Comparison of ENCODE assay signal across 22 cellular contexts in genomic region chr11:75827562-75827961, GRCh38. TPM values are rescaled to one million over a fixed set of nuclear protein-coding genes. Genes with fewer than 3 reads are reported as not detected.
DNase-seq lines count a peak whose midpoint lies in the region; ATAC-seq, FAIRE-seq and TF ChIP-seq lines count a peak whose summit lies in the region.
"Had no signal": no experiment of that assay in that cellular context is flagged by ENCODE, and none has a peak within 500 bp of the region (broad histone marks: within the 10 kb centered on the region; RNA-seq: fewer than 3 reads in every experiment).

No MANE protein-coding gene starts in this region.

- intact Hi-C loops in pancreas (cut with DNase I) = no loop called here
- intact Hi-C loops in CD8-positive, alpha-beta T cell (cut with DNase I, micrococcal nuclease) = no loop called here

- no peaks in the 10 kb centered on the region for H3K9me3 Mint-ChIP-seq in CD8-positive, alpha-beta T cell
- no peaks in the 10 kb centered on the region for H3K9me3 Mint-ChIP-seq in neural progenitor cell
- H3K9me3 Mint-ChIP-seq: CD4-positive, alpha-beta T cell; effector memory CD8-positive, alpha-beta T cell had no signal

- H3K4me3 ChIP-seq in ACC112 (ENCODE audit: low read depth, low read length) = no peak overlapping the region
- no peak overlapping the region for H3K4me3 ChIP-seq in adipocyte (ENCODE audit: low read length)
- H3K4me3 ChIP-seq in skeletal muscle tissue (ENCODE audit: low read length in 3 of 3) = no peak overlapping the region
- no peak overlapping the region for H3K4me3 ChIP-seq in pancreas
- no peak overlapping the region for H3K4me3 ChIP-seq in CD8-positive, alpha-beta T cell (ENCODE audit: low read depth, low read length)
- H3K4me3 ChIP-seq in neural progenitor cell = no peak overlapping the region
- H3K4me3 ChIP-seq: SJSA1 had no signal

- no peak overlapping the region for H3K27ac Mint-ChIP-seq in CD8-positive, alpha-beta T cell
- H3K27ac Mint-ChIP-seq in neural progenitor cell = no peak overlapping the region
- H3K27ac Mint-ChIP-seq: CD4-positive, alpha-beta T cell; WTC11 had no signal

- no peaks in the 10 kb centered on the region for H3F3A ChIP-seq in neural progenitor cell (ENCODE audit: low read depth)

- H3K79me2 ChIP-seq in ACC112 (ENCODE audit: control insufficient read depth, insufficient read depth, low read length, unreplicated experiment) = peaks cover 85% of the 10 kb centered on the region
- peaks cover 54% of the 10 kb centered on the region for H3K79me2 ChIP-seq in neural progenitor cell (ENCODE audit: low read depth)

- TF ChIP-seq CTCF in pancreas (IDR thresholded peaks at IDR 0.05) (no peak), neural progenitor cell (IDR thresholded peaks at IDR 0.05) (no peak)
- TF ChIP-seq CTCF in CD8-positive, alpha-beta T cell (IDR thresholded peaks at IDR 0.05) = no peak

- POLR2A ChIA-PET in CD8-positive, alpha-beta T cell (lab: Charles Lee) = interaction anchor here (1.2 kb wide), 1 partner anchor 13 kb away, joined by 4 read pairs; no protein-coding TSS in a partner anchor

- H3K9me3 ChIP-seq in adipocyte (ENCODE audit: control insufficient read depth, low read length) (no peaks in the 10 kb centered on the region), skeletal muscle tissue (ENCODE audit: control insufficient read depth in 3 of 3, low read length in 3 of 3) (no peaks in the 10 kb centered on the region), pancreas (no peaks in the 10 kb centered on the region), neural progenitor cell (ENCODE audit: low read depth) (no peaks in the 10 kb centered on the region)
- H3K9me3 ChIP-seq in CD8-positive, alpha-beta T cell (ENCODE audit: low read length) = no peaks in the 10 kb centered on the region
- H3K9me3 ChIP-seq: SJSA1 had no signal

- no peak overlapping the region for H3K4me2 ChIP-seq in neural progenitor cell

- H3K27me3 Mint-ChIP-seq in CD8-positive, alpha-beta T cell (ENCODE audit: low read depth) = no peaks in the 10 kb centered on the region
- H3K27me3 Mint-ChIP-seq in neural progenitor cell (ENCODE audit: insufficient read depth, low read depth) = no peaks in the 10 kb centered on the region
- H3K27me3 Mint-ChIP-seq: CD4-positive, alpha-beta T cell; effector memory CD8-positive, alpha-beta T cell had no signal

- WGBS in pancreas, 2 donors = 77 to 81% methylated on average over 5 of the region's 5 CpGs

- H3K9ac ChIP-seq in adipocyte (ENCODE audit: low read length) (peak overlapping the region; percentile 54), skeletal muscle tissue (ENCODE audit: low read depth in 1 of 3, low read length in 3 of 3) (no peak overlapping the region), neural progenitor cell (no peak overlapping the region)

- DNase-seq in adipocyte (ENCODE audit: low read depth) (peak; percentile 31), pancreas (no peak), neural progenitor cell (ENCODE audit: low spot score) (no peak)
- no peak for DNase-seq in CD8-positive, alpha-beta T cell
- DNase-seq: ACHN; caudate nucleus; CD4-positive, alpha-beta T cell; effector memory CD8-positive, alpha-beta T cell; hypothalamus; NCI-H1417 treated with DMSO at 0.1 percent for 48 hours; NCI-H2171; NCI-H748 treated with DMSO at 0.1 percent for 48 hours; occipital lobe; OCI-M1; T-helper 2 cell; trophoblast cell had no signal

- peaks cover 23% of the 10 kb centered on the region for H3K36me3 Mint-ChIP-seq in CD8-positive, alpha-beta T cell
- peaks cover 4% of the 10 kb centered on the region for H3K36me3 Mint-ChIP-seq in neural progenitor cell

- CTCF ChIA-PET in CD8-positive, alpha-beta T cell (lab: Charles Lee) = interaction anchor here (0.7 kb wide), 1 partner anchor 69 kb away, joined by 4 read pairs; no protein-coding TSS in a partner anchor

- H2AFZ ChIP-seq in ACC112 (ENCODE audit: low read length, unreplicated experiment) (no peak overlapping the region), neural progenitor cell (replicated peaks) (no peak overlapping the region)

- H3K4me1 Mint-ChIP-seq in CD8-positive, alpha-beta T cell (ENCODE audit: low read depth) = peaks cover 35% of the 10 kb centered on the region
- peaks cover 7% of the 10 kb centered on the region for H3K4me1 Mint-ChIP-seq in neural progenitor cell

- H3K27ac ChIP-seq in ACC112 (ENCODE audit: low read depth, low read length) (peak overlapping the region; percentile 0; the same call in 1 of the 2 replicates), layer of hippocampus (ENCODE audit: low read depth, low read length) (peak overlapping the region; percentile 38), skeletal muscle tissue (ENCODE audit: low read depth, low read length) (peak overlapping the region; percentile 75), pancreas (peak overlapping the region in 2 of 4 donors; percentile 42 to 57), neural progenitor cell (no peak overlapping the region)
- no peak overlapping the region for H3K27ac ChIP-seq in CD8-positive, alpha-beta T cell (ENCODE audit: low read depth, low read length)
- H3K27ac ChIP-seq: SJSA1 had no signal

- ATAC-seq in GM21360 (IDR thresholded peaks at IDR 0.05; ENCODE audit: unreplicated experiment) = no peak
- ATAC-seq in pancreas = no peak
- ATAC-seq in CD8-positive, alpha-beta T cell = no peak
- ATAC-seq: effector memory CD8-positive, alpha-beta T cell; WTC11 had no signal

- H3K4me1 ChIP-seq in ACC112 (ENCODE audit: control insufficient read depth, insufficient read depth, low read length, unreplicated experiment) (peaks cover 28% of the 10 kb centered on the region), adipocyte (ENCODE audit: control insufficient read depth, insufficient read depth, low read length) (peaks cover 58% of the 10 kb centered on the region), skeletal muscle tissue (ENCODE audit: control insufficient read depth in 3 of 3, insufficient read depth in 3 of 3, low read length in 3 of 3) (peaks cover 1 to 8% (median 5%) of the 10 kb centered on the region in 3 donors), pancreas (peaks cover 0 to 15% (median 4%) of the 10 kb centered on the region in 3 donors), neural progenitor cell (no peaks in the 10 kb centered on the region)
- peaks cover 5% of the 10 kb centered on the region for H3K4me1 ChIP-seq in CD8-positive, alpha-beta T cell (ENCODE audit: insufficient read depth, low read length)
- H3K4me1 ChIP-seq: SJSA1 had no signal

- no peak overlapping the region for H3K4me3 Mint-ChIP-seq in CD8-positive, alpha-beta T cell
- H3K4me3 Mint-ChIP-seq in neural progenitor cell = no peak overlapping the region
- H3K4me3 Mint-ChIP-seq: CD4-positive, alpha-beta T cell; WTC11 had no signal

- FAIRE-seq in pancreas (lab: Jason Lieb, UNC) = no peak

- peaks cover 2% of the 10 kb centered on the region; the same call in 1 of the 2 replicates for H3K36me3 ChIP-seq in ACC112 (ENCODE audit: insufficient read depth, low read length)
- no peaks in the 10 kb centered on the region for H3K36me3 ChIP-seq in adipocyte (ENCODE audit: control insufficient read depth, insufficient read depth, low read length, severe bottlenecking)
- no peaks in the 10 kb centered on the region for H3K36me3 ChIP-seq in skeletal muscle tissue (ENCODE audit: control insufficient read depth in 3 of 3, insufficient read depth in 3 of 3, low read length in 3 of 3)
- H3K36me3 ChIP-seq in pancreas = no peaks in the 10 kb centered on the region
- H3K36me3 ChIP-seq in CD8-positive, alpha-beta T cell (ENCODE audit: insufficient read depth, low read length) = no peaks in the 10 kb centered on the region
- H3K36me3 ChIP-seq in neural progenitor cell = no peaks in the 10 kb centered on the region
- H3K36me3 ChIP-seq: SJSA1 had no signal

- peaks cover 3% of the 10 kb centered on the region for H4K20me1 ChIP-seq in neural progenitor cell (ENCODE audit: low read depth)

- H3K27me3 ChIP-seq in ACC112 (ENCODE audit: insufficient read depth, low read length) (no peaks in the 10 kb centered on the region), adipocyte (replicated peaks; ENCODE audit: control insufficient read depth, insufficient read depth, low read length) (no peaks in the 10 kb centered on the region), layer of hippocampus (ENCODE audit: control insufficient read depth, insufficient read depth, low read length) (no peaks in the 10 kb centered on the region), skeletal muscle tissue (ENCODE audit: control insufficient read depth in 3 of 3, insufficient read depth in 3 of 3, low read length in 3 of 3) (no peaks in the 10 kb centered on the region), pancreas (no peaks in the 10 kb centered on the region), neural progenitor cell (no peaks in the 10 kb centered on the region)
- H3K27me3 ChIP-seq in CD8-positive, alpha-beta T cell (ENCODE audit: insufficient read depth, low read length) = no peaks in the 10 kb centered on the region
- H3K27me3 ChIP-seq: SJSA1 had no signal

RNA-seq across cellular contexts. Expression of gene UVRAG, which starts 12.6 kb away (rescaled TPM):
- total RNA-seq in skeletal muscle tissue = 14.1 TPM
- 10 to 100 TPM in 2 of 6 donors, 1 to 10 TPM in 4; 5.1 to 17.2 (median 8.6) TPM for total RNA-seq in pancreas
- 1 to 10 TPM; 3.3 to 5.7 TPM for polyA plus RNA-seq in pancreas
- 10 to 100 TPM; 14.3 to 15.1 TPM for total RNA-seq in CD8-positive, alpha-beta T cell
- total RNA-seq in neural progenitor cell (ENCODE audit: low replicate concordance) = 30.6 and 34.0 TPM in 2 replicates

RNA-seq across cellular contexts. Expression of gene DGAT2, which starts 59.0 kb away (rescaled TPM):
- total RNA-seq in skeletal muscle tissue (19.3 TPM), pancreas (10 to 100 TPM in 2 of 6 donors, 1 to 10 TPM in 1, under 1 TPM in 3; 0.56 to 15.7 (median 1.2) TPM), neural progenitor cell (ENCODE audit: low replicate concordance) (1.7 and 4.4 TPM in 2 replicates)
- 1 to 10 TPM; 3.0 to 4.0 TPM for polyA plus RNA-seq in pancreas
- not detected for total RNA-seq in CD8-positive, alpha-beta T cell
- total RNA-seq: SJSA1 had no signal

Comparison
In these comparisons a context has a peak if more than half of its experiments do, and no peak if none do; other contexts are left out.
1. H3K27ac ChIP-seq: peak in ACC112 (single experiment), layer of hippocampus (single experiment) and skeletal muscle tissue (single experiment); none in CD8-positive, alpha-beta T cell (single experiment) and neural progenitor cell (single experiment).